ENCODE assay signal across 12 cellular contexts in genomic region chr11:117928818-117929567, GRCh38. TPM values are rescaled to one million over a fixed set of nuclear protein-coding genes. Genes with fewer than 3 reads are reported as not detected.
DNase-seq lines count a peak whose midpoint lies in the region; ATAC-seq and TF ChIP-seq lines count a peak whose summit lies in the region.
"Had no signal": no experiment of that assay in that cellular context is flagged by ENCODE, and none has a peak within 500 bp of the region (broad histone marks: within the 10 kb centered on the region; RNA-seq: fewer than 3 reads in every experiment).

Gene TMPRSS13, minus strand, starts transcription at chr11:117929402. Its CDS starts 95 bp downstream, at chr11:117929307.

- peak within 1 kb of the TSS in 1 of 2 donors; percentile 53 for H3K27ac ChIP-seq in prostate gland

- no peaks in the 10 kb centered on the region for H3K27me3 ChIP-seq in prostate gland (replicated peaks; ENCODE audit: insufficient read depth)

- WGBS in prostate gland: 32% methylated on average over 15 of the region's 15 CpGs

- H3K4me1 ChIP-seq in prostate gland (replicated peaks): no peaks in the 10 kb centered on the region

- no peaks in the 10 kb centered on the region for H3K36me3 ChIP-seq in prostate gland

- DNase-seq in SIG-M5 treated with dmso at 0.1 percent for 504 hours (lab: John Stamatoyannopoulos, UW; ENCODE audit: unreplicated experiment) (peak; percentile 55), SIG-M5 (lab: John Stamatoyannopoulos, UW) (no peak), NCI-H82 (lab: John Stamatoyannopoulos, UW) (peak; percentile 61), prostate gland (ENCODE audit: low spot score) (peak; percentile 78), dermis blood vessel endothelial cell (no peak)
- DNase-seq in effector CD4-positive, alpha-beta T cell: no peak
- DNase-seq: effector memory CD4-positive, alpha-beta T cell; small intestine had no signal

- no peak for TF ChIP-seq POLR2A in prostate gland (IDR thresholded peaks at IDR 0.05)

- intact Hi-C loops in prostate gland (cut with DNase I): no loop called here

- TF ChIP-seq CTCF in prostate gland (IDR thresholded peaks at IDR 0.05): peak in 2 of 4 experiments; percentile 3 to 36

- no peak within 1 kb of the TSS for H3K4me3 ChIP-seq in prostate gland

- no peaks in the 10 kb centered on the region for H3K9me3 ChIP-seq in prostate gland

- ATAC-seq in esophagus mucosa (peak; percentile 97), HG03045 (IDR thresholded peaks at IDR 0.05; ENCODE audit: unreplicated experiment) (no peak)
- ATAC-seq: left lobe of liver had no signal

RNA-seq across cellular contexts. Expression of gene TMPRSS13, which starts in this region (rescaled TPM):
- total RNA-seq in esophagus mucosa: 29.9 TPM
- total RNA-seq in prostate gland: 10 to 100 TPM in 1 of 2 donors, 1 to 10 TPM in 1; 1.2 to 14.7 TPM
- total RNA-seq in dermis blood vessel endothelial cell: not detected in 2 replicates
- total RNA-seq: A172 had no signal

Comparison
In these comparisons a context has a peak if more than half of its experiments do, and no peak if none do; other contexts are left out.
1. DNase-seq: peak in SIG-M5 treated with dmso at 0.1 percent for 504 hours (single experiment), NCI-H82 (single experiment) and prostate gland (single experiment); none in SIG-M5 (single experiment), effector CD4-positive, alpha-beta T cell (single experiment) and dermis blood vessel endothelial cell (single experiment).